Comparison of ENCODE assay signal across 17 cellular contexts in the genomic region with DNA sequence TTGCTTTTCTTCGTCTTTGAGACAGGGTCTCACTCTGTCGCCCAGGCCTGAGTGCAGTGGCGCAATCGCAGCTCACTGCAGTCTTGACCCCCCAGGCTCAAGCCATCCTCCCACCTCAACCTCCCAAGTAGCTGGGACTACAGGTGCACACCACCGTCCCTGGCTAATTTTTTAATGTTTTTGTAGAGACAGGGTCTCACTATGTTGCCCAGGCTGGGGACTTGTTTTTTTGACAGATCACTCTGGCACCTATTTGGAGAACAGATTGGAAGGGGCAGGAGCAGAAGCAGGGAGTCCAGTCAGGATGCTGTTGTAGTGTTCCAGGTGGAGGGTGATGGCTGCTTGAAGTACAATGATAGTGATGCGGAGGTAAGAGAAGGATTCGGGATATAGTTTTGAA. TPM values are rescaled to one million over a fixed set of nuclear protein-coding genes. Genes with fewer than 3 reads are reported as not detected.
DNase-seq lines count a peak whose midpoint lies in the region; ATAC-seq, FAIRE-seq and TF ChIP-seq lines count a peak whose summit lies in the region.
"Had no signal": no experiment of that assay in that cellular context is flagged by ENCODE, and none has a peak within 500 bp of the region (broad histone marks: within the 10 kb centered on the region; RNA-seq: fewer than 3 reads in every experiment).

No MANE protein-coding gene starts in this region.

- 100% methylated on average over 1 to 2 of the region's 7 CpGs for WGBS in neuronal stem cell (ENCODE audit: extremely low coverage in 2 of 2, insufficient read length in 2 of 2, insufficient replicate concordance in 1 of 2), 2 donors
- WGBS in small intestine, 3 donors, result 86 to 91% (median 88%) methylated on average over 7 of the region's 7 CpGs

- H3K79me1 ChIP-seq in neuronal stem cell (ENCODE audit: low read depth, low read length), result no peaks in the 10 kb centered on the region

- no peak overlapping the region for H2BK120ac ChIP-seq in neuronal stem cell (ENCODE audit: low read depth, low read length)

- H2AK5ac ChIP-seq in neuronal stem cell (ENCODE audit: low read depth, low read length), result no peak overlapping the region

- H2BK5ac ChIP-seq in neuronal stem cell (ENCODE audit: low read length), result no peak overlapping the region

- H4K8ac ChIP-seq in neuronal stem cell (ENCODE audit: low read depth, low read length), result no peak overlapping the region

- no peak overlapping the region for H3K14ac ChIP-seq in neuronal stem cell (ENCODE audit: low read length)

- H3K36me3 ChIP-seq in RWPE2 (ENCODE audit: low read depth) (no peaks in the 10 kb centered on the region), neuronal stem cell (replicated peaks in 1 of 2; ENCODE audit: control insufficient read depth in 2 of 2, insufficient read depth in 2 of 2, low read length in 2 of 2) (no peaks in the 10 kb centered on the region), upper lobe of right lung (no peaks in the 10 kb centered on the region), small intestine (ENCODE audit: control insufficient read depth in 2 of 2, insufficient read depth in 2 of 2, low read length in 2 of 2) (no peaks in the 10 kb centered on the region)
- H3K36me3 ChIP-seq: HAP-1 had no signal

- intact Hi-C loops in upper lobe of right lung (cut with DNase I), result no loop called here

- H3K4me1 ChIP-seq in RWPE2 (ENCODE audit: insufficient read depth, poor library complexity, severe bottlenecking) (no peaks in the 10 kb centered on the region), neuronal stem cell (ENCODE audit: control insufficient read depth in 2 of 2, insufficient read depth in 1 of 2, low read depth in 1 of 2, low read length in 2 of 2) (peaks cover 0 to 2% of the 10 kb centered on the region in 2 donors), upper lobe of right lung (no peaks in the 10 kb centered on the region), small intestine (ENCODE audit: control insufficient read depth in 2 of 2, insufficient read depth in 1 of 2, low read depth in 1 of 2, low read length in 1 of 2) (no peaks in the 10 kb centered on the region)
- H3K4me1 ChIP-seq: HAP-1 had no signal

- H3K4me2 ChIP-seq in neuronal stem cell (ENCODE audit: insufficient read depth, low read length, poor library complexity, severe bottlenecking), result no peak overlapping the region

- no peak for ATAC-seq in RWPE2 (ENCODE audit: low read depth)
- ATAC-seq in upper lobe of right lung, result no peak

- H3K27ac ChIP-seq in RWPE2 (ENCODE audit: poor library complexity, severe bottlenecking) (peak overlapping the region; percentile 60), neuronal stem cell (replicated peaks; ENCODE audit: low read length) (no peak overlapping the region), upper lobe of right lung (no peak overlapping the region), small intestine (ENCODE audit: low read depth in 1 of 2, low read length in 1 of 2) (no peak overlapping the region)

- H3K9me3 ChIP-seq in RWPE2 (ENCODE audit: severe bottlenecking) (no peaks in the 10 kb centered on the region), neuronal stem cell (replicated peaks in 1 of 2; ENCODE audit: control insufficient read depth in 2 of 2, insufficient read depth in 1 of 2, low read depth in 1 of 2, low read length in 2 of 2) (no peaks in the 10 kb centered on the region), upper lobe of right lung (no peaks in the 10 kb centered on the region), small intestine (ENCODE audit: control insufficient read depth, low read depth) (no peaks in the 10 kb centered on the region)
- H3K9me3 ChIP-seq: HAP-1 had no signal

- H3K27me3 ChIP-seq in RWPE2 (ENCODE audit: insufficient read depth, poor library complexity, severe bottlenecking) (no peaks in the 10 kb centered on the region), neuronal stem cell (ENCODE audit: control insufficient read depth in 3 of 3, insufficient read depth in 3 of 3, low read depth in 1 of 3, low read length in 3 of 3) (no peaks in the 10 kb centered on the region), upper lobe of right lung (no peaks in the 10 kb centered on the region), small intestine (ENCODE audit: control insufficient read depth in 2 of 2, insufficient read depth in 2 of 2, low read length in 2 of 2) (no peaks in the 10 kb centered on the region)

- TF ChIP-seq CTCF in RWPE2 (IDR thresholded peaks at IDR 0.05; ENCODE audit: poor library complexity, severe bottlenecking), result no peak
- no peak for TF ChIP-seq CTCF in upper lobe of right lung (IDR thresholded peaks at IDR 0.05)
- TF ChIP-seq CTCF in D721Med (IDR thresholded peaks at IDR 0.05; ENCODE audit: insufficient read depth, missing control alignments), result no peak

- H3K4me3 ChIP-seq in RWPE2 (ENCODE audit: severe bottlenecking) (no peak overlapping the region), neuronal stem cell (ENCODE audit: low read length in 2 of 2) (no peak overlapping the region), upper lobe of right lung (no peak overlapping the region), small intestine (ENCODE audit: low read depth in 1 of 2, low read length in 2 of 2) (no peak overlapping the region)
- H3K4me3 ChIP-seq: HAP-1 had no signal

- no peak overlapping the region for H2BK12ac ChIP-seq in neuronal stem cell (ENCODE audit: low read length)

- H3K4ac ChIP-seq in neuronal stem cell (ENCODE audit: low read length), result no peak overlapping the region

- DNase-seq in RWPE2 (ENCODE audit: low spot score) (no peak), neuronal stem cell (ENCODE audit: low spot score) (no peak), upper lobe of right lung (peak; percentile 31), D721Med (ENCODE audit: insufficient read length, low spot score) (no peak), small intestine (no peak), NCI-H1417 treated with DMSO at 0.1 percent for 48 hours (lab: John Stamatoyannopoulos, UW) (no peak)
- DNase-seq: C1 segment of cervical spinal cord; CD4-positive, alpha-beta memory T cell; COR-L47; DMS 273 treated with DMSO at 0.1 percent for 48 hours; DMS79 treated with DMSO at 0.1 percent for 48 hours; GF-D8; GOT3 had no signal

- no peak overlapping the region for H4K91ac ChIP-seq in neuronal stem cell (ENCODE audit: low read depth, low read length, poor library complexity)

- H3K18ac ChIP-seq in neuronal stem cell (ENCODE audit: low read length), result peak overlapping the region; percentile 31

- H2BK15ac ChIP-seq in neuronal stem cell (ENCODE audit: low read length), result no peak overlapping the region

- no peak overlapping the region for H3K9ac ChIP-seq in neuronal stem cell (ENCODE audit: low read depth, low read length, poor library complexity)

- FAIRE-seq in D721Med (lab: Jason Lieb, UNC) (no peak), small intestine (lab: Jason Lieb, UNC) (no peak)
- FAIRE-seq: GM12891, GM18507, H54 had no signal

- no peak overlapping the region for H3K23ac ChIP-seq in neuronal stem cell (ENCODE audit: low read depth, low read length, poor library complexity)

- no peak overlapping the region for H2AFZ ChIP-seq in neuronal stem cell (ENCODE audit: low read length)

RNA-seq across cellular contexts. Expression of a gene that starts 12.7 kb away (rescaled TPM):
- polyA plus RNA-seq in neuronal stem cell (2013, experiment 1 of 2), result 24.5 TPM
- 25.1 TPM for polyA plus RNA-seq in neuronal stem cell (2013, experiment 2 of 2)
- total RNA-seq in upper lobe of right lung, result 40.4 TPM
- 10 to 100 TPM; 19.2 to 36.0 (median 32.8) TPM for polyA plus RNA-seq in small intestine
